ENCODE assay signal across 8 cellular contexts in the genomic region with DNA sequence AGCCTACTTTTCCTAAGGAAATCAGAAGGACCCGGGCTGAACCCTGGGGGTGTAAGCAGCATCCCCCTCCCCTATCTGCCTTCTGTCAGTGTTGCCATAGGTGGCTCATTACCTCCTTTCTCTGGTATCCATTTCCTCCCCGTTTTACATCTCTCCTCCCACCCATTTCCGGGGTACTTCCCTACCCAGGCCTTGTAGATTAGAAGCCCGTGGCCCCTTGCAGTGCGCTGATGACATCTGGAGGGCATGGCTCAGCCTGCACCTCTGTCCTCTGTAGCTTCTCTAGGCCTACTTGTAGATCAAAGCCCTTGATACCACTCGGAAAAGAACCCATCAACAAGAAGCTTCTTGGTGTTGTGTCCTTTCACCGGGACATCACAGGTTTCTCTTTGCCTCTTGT.
DNase-seq lines count a peak whose midpoint lies in the region; ATAC-seq and TF ChIP-seq lines count a peak whose summit lies in the region.

No MANE protein-coding gene starts in this region.

- H3K9me2 ChIP-seq in GM23248 (ENCODE audit: insufficient read depth), result no peaks in the 10 kb centered on the region

- H3K4me2 ChIP-seq in GM23248 (ENCODE audit: unreplicated experiment), result no peak overlapping the region

- H3K4me1 ChIP-seq in GM23248 (ENCODE audit: insufficient read depth), result peaks cover 9% of the 10 kb centered on the region; the same call in 1 of the 2 replicates

- in situ Hi-C loops in GM23248 (cut with MboI), result loop anchor here (25.0 kb wide), 1 partner anchor 162 kb away; no protein-coding TSS in a partner anchor

- no peaks in the 10 kb centered on the region for H3K9me3 ChIP-seq in GM23248 (ENCODE audit: low read depth)

- peaks cover 0 to 6% (median 0%) of the 10 kb centered on the region in 7 donors for H3K9me3 Mint-ChIP-seq in CD14-positive monocyte

- H3K79me2 ChIP-seq in GM23248 (ENCODE audit: insufficient read depth), result no peaks in the 10 kb centered on the region

- no peaks in the 10 kb centered on the region for H4K20me1 ChIP-seq in GM23248 (ENCODE audit: insufficient read depth)

- H3K27me3 Mint-ChIP-seq in CD14-positive monocyte (ENCODE audit: low read depth in 3 of 3), result peaks cover 0 to 27% (median 0%) of the 10 kb centered on the region in 3 donors

- peak; percentile 26 for DNase-seq in iPS-NIHi7 (ENCODE audit: extremely low spot score)
- DNase-seq in GM23248, result no peak
- DNase-seq in CD14-positive monocyte (ENCODE audit: low spot score), result no peak
- DNase-seq in hepatic stellate cell (ENCODE audit: low spot score), result no peak

- H3K4me3 Mint-ChIP-seq in CD14-positive monocyte, result no peak overlapping the region

- TF ChIP-seq CTCF in CD14-positive monocyte (IDR thresholded peaks at IDR 0.05), result no peak

- H2AFZ ChIP-seq in GM23248, result no peak overlapping the region

- H3K27ac ChIP-seq in GM23248, result no peak overlapping the region

- peak; percentile 88 for ATAC-seq in GM18508 (IDR thresholded peaks at IDR 0.05; ENCODE audit: insufficient read depth, unreplicated experiment)
- ATAC-seq in HG02840 (IDR thresholded peaks at IDR 0.05; ENCODE audit: low FRiP score, unreplicated experiment), result peak; percentile 78
- ATAC-seq in activated CD4-positive, CD25-positive, alpha-beta regulatory T cell treated with anti-CD3 and anti-CD28 coated beads, Interleukin-2, amount 50 U/mL, for 24 hours, result peak; percentile 92 to 95
- ATAC-seq in HG02981 (IDR thresholded peaks at IDR 0.05; ENCODE audit: unreplicated experiment), result no peak

- no peaks in the 10 kb centered on the region for H3F3A ChIP-seq in GM23248 (ENCODE audit: insufficient read depth)

- H3K36me3 ChIP-seq in GM23248 (ENCODE audit: low read depth), result no peaks in the 10 kb centered on the region

- H3K36me3 Mint-ChIP-seq in CD14-positive monocyte, result peaks cover 6 to 7% of the 10 kb centered on the region in 2 donors

- no peaks in the 10 kb centered on the region for H3K27me3 ChIP-seq in GM23248 (replicated peaks; ENCODE audit: insufficient read depth)

- intact Hi-C loops in CD14-positive monocyte (cut with micrococcal nuclease), result loop anchor here in 1 of 2 donors (5.0 kb wide), 1 partner anchor 176 kb away; no protein-coding TSS in a partner anchor

- WGBS in GM23248 (ENCODE audit: low coverage in 1 of 2, low lambda C conversion rate in 2 of 2, missing lambda C conversion rate in 2 of 2), 2 experiments, result 73 to 83% methylated on average over 6 to 7 of the region's 7 CpGs

- no peak overlapping the region for H3K4me3 ChIP-seq in GM23248

- peak overlapping the region in 3 of 7 donors; percentile 18 to 86 (median 47) for H3K27ac Mint-ChIP-seq in CD14-positive monocyte

- peaks cover 49% of the 10 kb centered on the region for H3K4me1 Mint-ChIP-seq in CD14-positive monocyte

- no peak overlapping the region for H3K9ac ChIP-seq in GM23248
